14 cellular contexts compared by ENCODE assay signal in the genomic region with DNA sequence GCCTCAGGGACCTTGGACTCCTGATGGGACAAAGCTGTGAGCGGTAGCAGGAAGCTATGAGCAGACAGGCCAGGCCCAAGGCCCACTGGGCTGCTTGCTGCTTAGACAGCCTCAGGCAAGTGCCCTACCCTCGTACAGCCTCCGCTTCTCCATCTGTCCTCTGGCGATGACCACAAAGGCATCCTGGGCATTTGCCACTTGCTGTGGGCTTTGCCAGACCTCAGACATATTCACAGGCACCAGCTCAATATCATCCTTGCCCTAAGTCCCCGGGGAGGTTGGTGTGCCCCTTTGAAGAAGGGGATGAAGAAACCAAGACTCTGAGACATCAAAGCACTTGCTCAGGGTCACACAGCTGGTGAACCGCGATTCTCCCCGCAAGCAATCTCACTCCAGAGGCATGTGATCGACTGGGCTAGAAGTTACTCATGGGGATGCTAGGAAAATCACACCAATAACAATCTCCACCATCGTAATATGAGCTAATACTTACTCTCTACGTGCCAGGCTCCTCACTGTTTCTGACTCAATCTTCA. TPM values are rescaled to one million over a fixed set of nuclear protein-coding genes. Genes with fewer than 3 reads are reported as not detected.
DNase-seq lines count a peak whose midpoint lies in the region; ATAC-seq and TF ChIP-seq lines count a peak whose summit lies in the region.
"Had no signal": no experiment of that assay in that cellular context is flagged by ENCODE, and none has a peak within 500 bp of the region (broad histone marks: within the 10 kb centered on the region; RNA-seq: fewer than 3 reads in every experiment).

No MANE protein-coding gene starts in this region.

- intact Hi-C loops in Panc1 (cut with micrococcal nuclease; ENCODE audit: unreplicated experiment) (no loop called here), sciatic nerve (cut with DNase I) (no loop called here)

- no peaks in the 10 kb centered on the region for H3K36me3 ChIP-seq in Panc1 (ENCODE audit: control insufficient read depth, insufficient read depth, low read length)

- 0 out of 2 replicates have a peak overlapping the region, but pooled peaks have one; percentile 15 for H3K27ac ChIP-seq in Panc1 (ENCODE audit: low read length)
- H3K27ac ChIP-seq: SK-N-MC had no signal

- H3K4me3 ChIP-seq in Panc1 (ENCODE audit: low read depth in 2 of 2, low read length in 2 of 2) (no peak overlapping the region), epithelial cell of proximal tubule (ENCODE audit: low read depth, low read length) (no peak overlapping the region)
- H3K4me3 ChIP-seq: SK-N-MC had no signal

- in situ Hi-C loops in Panc1 (cut with HindIII; ENCODE audit: low pct_unique_long_range_greater_than_20kb, low sequenced_read_pairs), result no loop called here
- in situ Hi-C loops in KBM-7 (cut with MboI; ENCODE audit: low pct_unique_long_range_greater_than_20kb, low sequenced_read_pairs), result no loop called here

- POLR2A ChIA-PET in Panc1 (lab: Charles Lee), result interaction anchor here (0.6 kb wide), 1 partner anchor 111 kb away, joined by 3 read pairs; no protein-coding TSS in a partner anchor

- no peaks in the 10 kb centered on the region for H3K27me3 ChIP-seq in Panc1 (ENCODE audit: control insufficient read depth, insufficient read depth, low read length)

- no peaks in the 10 kb centered on the region; the same call in 1 of the 2 replicates for H3K4me1 ChIP-seq in Panc1 (ENCODE audit: control insufficient read depth, insufficient read depth, low read length)

- H3K9me3 ChIP-seq in Panc1 (ENCODE audit: control insufficient read depth, insufficient read depth, low read depth, low read length), result no peaks in the 10 kb centered on the region

- ATAC-seq in Panc1 (peak; percentile 43), sciatic nerve (peak; percentile 20), GM18505 (IDR thresholded peaks at IDR 0.05; ENCODE audit: unreplicated experiment) (no peak), GM21423 (IDR thresholded peaks at IDR 0.05; ENCODE audit: unreplicated experiment) (no peak)

- TF ChIP-seq CTCF in Panc1 (IDR thresholded peaks at IDR 0.05) (no peak), epithelial cell of proximal tubule (conservative IDR thresholded peaks at IDR 0.05; ENCODE audit: low read depth, low read length) (no peak)

- no TSS peak for BruUV-seq in Panc1 (replicated peaks; lab: Mats Ljungman, UMichigan)

- CTCF ChIA-PET in Panc1 (lab: Charles Lee), result no interaction called here

- DNase-seq in EL (peak; percentile 90), Panc1 (ENCODE audit: low read depth, low spot score) (no peak), epithelial cell of proximal tubule (ENCODE audit: low read depth) (peak; percentile 46), sciatic nerve (ENCODE audit: low spot score) (no peak), KBM-7 (no peak), OCI-M2 (lab: John Stamatoyannopoulos, UW; ENCODE audit: unreplicated experiment) (no peak)
- DNase-seq: activated CD4-positive, alpha-beta T cell treated with anti-CD3 and anti-CD28 coated beads, Interleukin-2, amount 50 U/mL, for 4 hours; activated naive CD4-positive, alpha-beta T cell treated with Interleukin-2 at 50 U/mL for 16 hours; DMS 273 treated with DMSO at 0.1 percent for 48 hours; effector memory CD4-positive, alpha-beta T cell; stimulated activated naive CD4-positive, alpha-beta T cell had no signal

- no peak for TF ChIP-seq POLR2A in GM18505 (IDR thresholded peaks at IDR 0.05; ENCODE audit: borderline replicate concordance, extremely low read depth, insufficient read depth, insufficient read length)

RNA-seq across cellular contexts. Expression of gene PPL, which starts 21.7 kb away (rescaled TPM):
- total RNA-seq in Panc1 (2021; ENCODE audit: unreplicated experiment) (89.4 TPM), epithelial cell of proximal tubule (9.1 and 21.0 TPM in 2 replicates), sciatic nerve (85.1 TPM)
- 97.1 TPM for polyA plus RNA-seq in Panc1 (2012; ENCODE audit: insufficient read length)

RNA-seq across cellular contexts. Expression of gene SEC14L5, which starts 42.8 kb away (rescaled TPM):
- total RNA-seq in Panc1 (2021; ENCODE audit: unreplicated experiment), result 0.26 TPM
- polyA plus RNA-seq in Panc1 (2012; ENCODE audit: insufficient read length), result 0.33 TPM
- under 0.01 TPM in 1 of 2 replicates, not detected in the other for total RNA-seq in epithelial cell of proximal tubule
- 43.1 TPM for total RNA-seq in sciatic nerve

Comparison
In these comparisons a context has a peak if more than half of its experiments do, and no peak if none do; other contexts are left out.
1. DNase-seq: peak in EL (single experiment) and epithelial cell of proximal tubule (single experiment); none in Panc1 (single experiment), sciatic nerve (single experiment), KBM-7 (single experiment) and OCI-M2 (single experiment).
2. ATAC-seq: peak in Panc1 (single experiment) and sciatic nerve (single experiment); none in GM18505 (single experiment) and GM21423 (single experiment).
3. RNA of gene SEC14L5, which starts 42.8 kb away (total RNA-seq): 43.1 TPM in sciatic nerve (single experiment); 0.26 TPM in Panc1 (single experiment) and under 0.01 TPM in epithelial cell of proximal tubule; every median in the first group is over 10 times any median in the second.